ENCODE assay signal across 32 cellular contexts in genomic region chr18:50114448-50114847, GRCh38.
"Had no signal": no experiment of that assay in that cellular context is flagged by ENCODE, and none has a peak within 500 bp of the region (broad histone marks: within the 10 kb centered on the region; RNA-seq: fewer than 3 reads in every experiment).

No MANE protein-coding gene starts in this region.

- H3K27me3 ChIP-seq: cardiac muscle cell, MG63 had no signal

- H3K9me3 ChIP-seq: MG63 had no signal

- H3K4me3 ChIP-seq: cardiac muscle cell, MG63 had no signal

- ATAC-seq: activated CD8-positive, alpha-beta T cell treated with anti-CD3 and anti-CD28 coated beads for 36 hours; activated T-cell treated with anti-CD3 and anti-CD28 coated beads, Interleukin-2, amount 50 U/mL, for 72 hours; activated T-helper 17 cell treated with anti-CD3 and anti-CD28 coated beads, Interleukin-2, amount 50 U/mL, for 72 hours had no signal

- DNase-seq: activated CD4-positive, alpha-beta T cell treated with anti-CD3 and anti-CD28 coated beads for 1 hour; activated CD4-positive, alpha-beta T cell treated with anti-CD3 and anti-CD28 coated beads for 48 hours; activated CD4-positive, alpha-beta T cell treated with anti-CD3 and anti-CD28 coated beads, Interleukin-2, amount 50 U/mL, for 4 hours; activated CD4-positive, CD25-positive, alpha-beta regulatory T cell; activated CD8-positive, alpha-beta T cell treated with anti-CD3 and anti-CD28 coated beads for 36 hours; activated effector memory CD4-positive, alpha-beta T cell treated with anti-CD3 and anti-CD28 coated beads, Interleukin-2, amount 50 U/mL, for 16 hours; activated naive CD4-positive, alpha-beta T cell; activated naive CD4-positive, alpha-beta T cell treated with anti-CD3 and anti-CD28 coated beads, Interleukin-2, amount 50 U/mL, for 16 hours; activated naive CD8-positive, alpha-beta T cell treated with anti-CD3 and anti-CD28 coated beads for 36 hours; activated T-cell treated with anti-CD3 and anti-CD28 coated beads, Interleukin-2, amount 50 U/mL, for 1 hour; activated T-cell treated with anti-CD3 and anti-CD28 coated beads, Interleukin-2, amount 50 U/mL, for 72 hours; amniotic stem cell; aorta; Kasumi-1; KG1; MG63; NCI-H1092; NCI-H1436 treated with DMSO at 0.1 percent for 48 hours; NCI-H1694 treated with DMSO at 0.1 percent for 48 hours; NCI-H2029; NCI-H2171 treated with DMSO at 0.1 percent for 48 hours; NCI-H446; NCI-H748 treated with DMSO at 0.1 percent for 48 hours; NK-92 treated with Interleukin-12 subunit alpha and Interleukin-12 subunit beta, amount 100 ng/mL, for 24 hours; Right ventricle myocardium superior; SW 1271; T-helper 1 cell; T-helper 2 cell; T-helper 9 cell had no signal

- H3K27ac ChIP-seq: cardiac muscle cell, WERI-Rb-1 had no signal

- H3K36me3 ChIP-seq: cardiac muscle cell, MG63, WERI-Rb-1 had no signal
